Comparison of ENCODE assay signal across 2 cellular contexts in the genomic region with DNA sequence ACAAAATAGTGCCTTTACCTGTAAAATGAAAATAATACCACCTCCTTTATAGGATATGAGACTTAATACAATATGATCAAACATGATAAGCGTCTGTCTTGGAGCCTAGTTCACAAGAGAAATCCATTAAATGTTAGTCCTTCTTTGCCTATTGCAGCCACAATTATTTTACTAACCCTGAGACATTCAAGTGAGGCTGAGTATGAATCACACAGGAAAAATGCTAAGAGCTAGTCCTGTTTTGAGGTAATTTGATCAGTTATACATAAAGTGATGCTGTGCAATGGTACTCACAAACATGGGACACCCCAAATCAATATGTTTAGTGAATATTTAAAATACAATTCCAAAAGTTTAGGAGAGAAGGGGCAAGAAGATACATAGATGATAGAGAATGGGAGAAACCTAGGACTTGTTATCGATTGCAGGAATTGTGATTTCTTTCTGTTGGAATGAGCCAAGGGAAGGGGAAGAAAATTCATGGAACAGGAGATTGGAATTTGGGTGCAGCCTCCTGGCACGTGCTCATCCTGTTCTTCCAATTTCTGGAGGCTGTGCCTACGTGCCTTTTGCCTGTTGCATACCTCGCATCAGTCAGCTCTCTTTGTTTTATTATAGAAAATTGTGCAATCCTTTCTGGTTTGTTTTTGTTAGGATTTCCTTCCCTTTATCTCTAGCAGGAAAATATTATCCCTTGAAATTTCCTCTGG.
TF ChIP-seq lines count a peak whose summit lies in the region.

No MANE protein-coding gene starts in this region.

TF ChIP-seq in IMR-90, 13 proteins besides CTCF, POLR2A, EP300 and RAD21:
- TF ChIP-seq SMC3 (IDR thresholded peaks at IDR 0.05; ENCODE audit: low read depth, low read length) (no peak), CEBPB (IDR thresholded peaks at IDR 0.05; ENCODE audit: low read depth, low read length) (peak; percentile 98), NFE2L2 (IDR thresholded peaks at IDR 0.05; ENCODE audit: low read depth, low read length) (no peak), MAFK (IDR thresholded peaks at IDR 0.05; ENCODE audit: low read depth, low read length) (no peak), BHLHE40 (IDR thresholded peaks at IDR 0.05; ENCODE audit: low read depth, low read length) (peak; percentile 97), FOS (IDR thresholded peaks at IDR 0.05; ENCODE audit: low read depth, low read length) (peak; percentile 21; the same call in 1 of the 2 replicates)
- TF ChIP-seq, protein P1, sequence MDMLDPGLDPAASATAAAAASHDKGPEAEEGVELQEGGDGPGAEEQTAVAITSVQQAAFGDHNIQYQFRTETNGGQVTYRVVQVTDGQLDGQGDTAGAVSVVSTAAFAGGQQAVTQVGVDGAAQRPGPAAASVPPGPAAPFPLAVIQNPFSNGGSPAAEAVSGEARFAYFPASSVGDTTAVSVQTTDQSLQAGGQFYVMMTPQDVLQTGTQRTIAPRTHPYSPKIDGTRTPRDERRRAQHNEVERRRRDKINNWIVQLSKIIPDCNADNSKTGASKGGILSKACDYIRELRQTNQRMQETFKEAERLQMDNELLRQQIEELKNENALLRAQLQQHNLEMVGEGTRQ (IDR thresholded peaks at IDR 0.05; ENCODE audit: low read depth, low read length): peak; percentile 74

TF ChIP-seq in liver, 16 proteins besides CTCF, POLR2A, EP300 and RAD21:
- TF ChIP-seq EGR1 (IDR thresholded peaks at IDR 0.05; ENCODE audit: low read depth in 2 of 2) (no peak), RXRA (IDR thresholded peaks at IDR 0.05) (peak in 1 of 2 donors; percentile 7)
- TF ChIP-seq, protein P2, sequence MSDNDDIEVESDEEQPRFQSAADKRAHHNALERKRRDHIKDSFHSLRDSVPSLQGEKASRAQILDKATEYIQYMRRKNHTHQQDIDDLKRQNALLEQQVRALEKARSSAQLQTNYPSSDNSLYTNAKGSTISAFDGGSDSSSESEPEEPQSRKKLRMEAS (IDR thresholded peaks at IDR 0.05): peak; percentile 10
